ENCODE assay signal across 9 cellular contexts in the genomic region with DNA sequence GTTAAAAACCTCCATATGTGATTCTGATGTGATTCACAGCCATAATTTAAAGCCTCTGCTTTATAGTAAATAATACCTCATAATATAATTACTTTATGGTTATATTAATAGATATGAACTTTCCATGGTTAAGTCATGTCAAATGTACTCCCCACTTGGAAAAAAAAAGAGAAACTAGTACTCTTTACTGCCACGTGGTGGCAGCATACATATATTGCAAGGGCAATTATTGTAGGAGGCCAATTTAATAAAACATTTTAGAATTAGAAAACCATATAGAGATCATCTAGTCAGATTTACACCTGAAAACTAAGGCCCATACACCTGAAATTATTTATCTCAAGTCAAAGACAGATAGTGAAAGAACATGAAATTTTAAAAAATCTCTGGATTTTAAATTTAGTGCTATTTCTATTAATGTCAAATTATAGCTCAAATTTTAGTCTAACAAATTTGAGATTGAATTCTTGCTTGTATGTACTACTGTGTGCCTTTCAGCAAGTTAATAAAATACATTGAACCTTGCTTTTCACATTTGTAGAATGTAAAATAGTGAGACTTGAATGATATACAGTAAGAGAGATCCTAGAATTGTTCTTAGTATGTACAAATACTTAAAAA.
DNase-seq lines count a peak whose midpoint lies in the region; ATAC-seq and TF ChIP-seq lines count a peak whose summit lies in the region.
"Had no signal": no experiment of that assay in that cellular context is flagged by ENCODE, and none has a peak within 500 bp of the region (broad histone marks: within the 10 kb centered on the region; RNA-seq: fewer than 3 reads in every experiment).

No MANE protein-coding gene starts in this region.

- intact Hi-C loops in mammary epithelial cell (cut with micrococcal nuclease), result loop anchor here (5.0 kb wide), 1 partner anchor 712 kb away; no protein-coding TSS in a partner anchor

- no peaks in the 10 kb centered on the region for H3K9me2 ChIP-seq in GM23248 (ENCODE audit: insufficient read depth)

- DNase-seq in NCI-H1105 treated with DMSO at 0.1 percent for 48 hours (lab: John Stamatoyannopoulos, UW) (peak; percentile 27), NCI-H1105 (lab: John Stamatoyannopoulos, UW) (no peak), GM23248 (peak; percentile 69), NCI-H226 (peak; percentile 3), mammary epithelial cell (peak; percentile 16), lung microvascular endothelial cell (ENCODE audit: low read depth in 2 of 2) (peak; percentile 51 to 68)

- 0% methylated on average over 1 of the region's 1 CpG for WGBS in GM23248 (ENCODE audit: low coverage in 1 of 2, low lambda C conversion rate in 2 of 2, missing lambda C conversion rate in 2 of 2), 2 experiments
- WGBS in mammary epithelial cell (ENCODE audit: low coverage, missing lambda C conversion rate), result 0% methylated on average over 1 of the region's 1 CpG

- BruUV-seq in mammary epithelial cell (replicated peaks; lab: Mats Ljungman, UMichigan), result no TSS peak

- H3K4me3 ChIP-seq in GM23248 (no peak overlapping the region), mammary epithelial cell (replicated peaks in 1 of 3; ENCODE audit: insufficient read depth in 1 of 3, low read depth in 2 of 3, low read length in 3 of 3) (no peak overlapping the region)
- H3K4me3 ChIP-seq: BLaER1 had no signal

- dilution Hi-C loops in mammary epithelial cell (cut with HindIII; ENCODE audit: low sequenced_read_pairs), result no loop called here

- H3K79me2 ChIP-seq in GM23248 (ENCODE audit: insufficient read depth) (no peaks in the 10 kb centered on the region), mammary epithelial cell (ENCODE audit: insufficient read depth, low read length) (no peaks in the 10 kb centered on the region)

- H3K9me3 ChIP-seq in GM23248 (ENCODE audit: low read depth) (no peaks in the 10 kb centered on the region), mammary epithelial cell (replicated peaks; ENCODE audit: insufficient read depth, low read length) (no peaks in the 10 kb centered on the region)

- H3K4me2 ChIP-seq in GM23248 (ENCODE audit: unreplicated experiment), result no peak overlapping the region
- no peak overlapping the region for H3K4me2 ChIP-seq in mammary epithelial cell (ENCODE audit: insufficient read depth, low read depth, low read length)
- H3K4me2 ChIP-seq: BLaER1 had no signal

- ATAC-seq in HG03045 (IDR thresholded peaks at IDR 0.05; ENCODE audit: unreplicated experiment) (no peak), HG02870 (IDR thresholded peaks at IDR 0.05; ENCODE audit: unreplicated experiment) (no peak)

- no peaks in the 10 kb centered on the region for H3F3A ChIP-seq in GM23248 (ENCODE audit: insufficient read depth)

- H3K9ac ChIP-seq in GM23248 (no peak overlapping the region), mammary epithelial cell (ENCODE audit: insufficient read depth, low read length) (no peak overlapping the region)
- H3K9ac ChIP-seq: BLaER1 had no signal

- no peak overlapping the region for H3K27ac ChIP-seq in GM23248
- H3K27ac ChIP-seq in mammary epithelial cell (ENCODE audit: insufficient read depth, low read depth, low read length), result no peak overlapping the region
- H3K27ac ChIP-seq: BLaER1 had no signal

- H3K4me1 ChIP-seq in GM23248 (ENCODE audit: insufficient read depth) (no peaks in the 10 kb centered on the region), mammary epithelial cell (ENCODE audit: insufficient read depth, low read length) (no peaks in the 10 kb centered on the region)
- H3K4me1 ChIP-seq: BLaER1 had no signal

- H3K36me3 ChIP-seq in GM23248 (ENCODE audit: low read depth) (no peaks in the 10 kb centered on the region), mammary epithelial cell (ENCODE audit: insufficient read depth, low read length) (no peaks in the 10 kb centered on the region)
- H3K36me3 ChIP-seq: BLaER1 had no signal

- no peaks in the 10 kb centered on the region for H4K20me1 ChIP-seq in GM23248 (ENCODE audit: insufficient read depth)
- H4K20me1 ChIP-seq in mammary epithelial cell (ENCODE audit: insufficient read depth, low read length), result no peaks in the 10 kb centered on the region
- H4K20me1 ChIP-seq: BLaER1 had no signal

- H2AFZ ChIP-seq in GM23248 (no peak overlapping the region), mammary epithelial cell (ENCODE audit: low read depth, low read length) (no peak overlapping the region)

- CTCF ChIA-PET in mammary epithelial cell (lab: Charles Lee; ENCODE audit: low non-redundant PET), result interaction anchor here (0.7 kb wide), 1 partner anchor 514 kb away, joined by 3 read pairs; no protein-coding TSS in a partner anchor

- peak; percentile 59 to 71 for TF ChIP-seq CTCF in mammary epithelial cell (conservative IDR thresholded peaks at IDR 0.05 in 1 of 2, IDR thresholded peaks at IDR 0.05 in 1 of 2; ENCODE audit: extremely low read depth in 1 of 2, insufficient read depth in 1 of 2, low read depth in 1 of 2, low read length in 2 of 2)

- H3K27me3 ChIP-seq in GM23248 (replicated peaks; ENCODE audit: insufficient read depth) (no peaks in the 10 kb centered on the region), mammary epithelial cell (ENCODE audit: insufficient read depth, low read length) (no peaks in the 10 kb centered on the region)
- H3K27me3 ChIP-seq: BLaER1 had no signal

- in situ Hi-C loops in GM23248 (cut with MboI), result no loop called here
- in situ Hi-C loops in mammary epithelial cell (cut with MboI; ENCODE audit: low sequenced_read_pairs in 2 of 2), result no loop called here
